ENCODE assay signal across 25 cellular contexts in genomic region chr15:69677403-69677802, GRCh38.
DNase-seq lines count a peak whose midpoint lies in the region; ATAC-seq and TF ChIP-seq lines count a peak whose summit lies in the region.
"Had no signal": no experiment of that assay in that cellular context is flagged by ENCODE, and none has a peak within 500 bp of the region (broad histone marks: within the 10 kb centered on the region; RNA-seq: fewer than 3 reads in every experiment).

No MANE protein-coding gene starts in this region.

- CTCF ChIA-PET in activated B cell treated with CpG ODN at 0.5 μM for 24 hours (lab: Charles Lee): no interaction called here

- peaks cover 24% of the 10 kb centered on the region for H3K27me3 Mint-ChIP-seq in activated B cell treated with CpG ODN at 0.5 μM for 24 hours

- H3K27ac ChIP-seq in upper lobe of right lung: no peak overlapping the region
- no peak overlapping the region for H3K27ac ChIP-seq in Peyer's patch
- H3K27ac ChIP-seq: brain microvascular endothelial cell, C4-2B, gastrocnemius medialis, skin epidermis had no signal

- no peak overlapping the region for H3K27ac Mint-ChIP-seq in activated B cell treated with CpG ODN at 0.5 μM for 24 hours
- H3K27ac Mint-ChIP-seq: activated CD4-positive, alpha-beta memory T cell treated with anti-CD3 and anti-CD28 coated beads, Interleukin-2, amount 10 ng/mL, durations not matched to agents 7 days and 5 days; natural killer cell had no signal

- H3K9me3 Mint-ChIP-seq in activated B cell treated with CpG ODN at 0.5 μM for 24 hours: peaks cover 2% of the 10 kb centered on the region
- H3K9me3 Mint-ChIP-seq: natural killer cell had no signal

- H3K4me3 ChIP-seq in upper lobe of right lung (no peak overlapping the region), Peyer's patch (no peak overlapping the region)
- H3K4me3 ChIP-seq: gastrocnemius medialis, skin epidermis had no signal

- H3K4me3 Mint-ChIP-seq in activated B cell treated with CpG ODN at 0.5 μM for 24 hours: no peak overlapping the region
- H3K4me3 Mint-ChIP-seq: activated CD4-positive, alpha-beta memory T cell treated with anti-CD3 and anti-CD28 coated beads, Interleukin-2, amount 10 ng/mL, durations not matched to agents 7 days and 5 days; natural killer cell had no signal

- H3K27me3 ChIP-seq in upper lobe of right lung (no peaks in the 10 kb centered on the region), Peyer's patch (no peaks in the 10 kb centered on the region)
- H3K27me3 ChIP-seq: gastrocnemius medialis had no signal

- DNase-seq in SKM-1 treated with dmso at 0.1 percent for 144 hours (lab: John Stamatoyannopoulos, UW; ENCODE audit: unreplicated experiment): peak; percentile 23
- DNase-seq in SKM-1 (lab: John Stamatoyannopoulos, UW; ENCODE audit: unreplicated experiment): no peak
- no peak for DNase-seq in activated B cell treated with CpG ODN at 0.5 μM for 24 hours
- no peak for DNase-seq in upper lobe of right lung
- DNase-seq in kidney glomerular epithelial cell (lab: John Stamatoyannopoulos, UW): no peak
- no peak for DNase-seq in stimulated activated naive CD8-positive, alpha-beta T cell treated with anti-CD3 and anti-CD28 coated beads, Interleukin-15, Interleukin-2, amounts not matched to agents 100 U/mL and 50 U/mL, for 24 hours
- DNase-seq in Peyer's patch: no peak
- DNase-seq: 8988T; activated CD4-positive, alpha-beta memory T cell treated with anti-CD3 and anti-CD28 coated beads, Interleukin-2, amount 10 ng/mL, durations not matched to agents 7 days and 5 days; activated CD8-positive, alpha-beta memory T cell treated with anti-CD3 and anti-CD28 coated beads, Interleukin-2, amount 50 U/mL, for 4 hours; amygdala; brain microvascular endothelial cell; gastrocnemius medialis; Karpas-422; midbrain; natural killer cell; NCI-H146; NCI-H446; NCI-H748 treated with DMSO at 0.1 percent for 48 hours; occipital lobe; stimulated activated naive CD4-positive, alpha-beta T cell had no signal

- H3K36me3 Mint-ChIP-seq in activated B cell treated with CpG ODN at 0.5 μM for 24 hours (ENCODE audit: low read depth): no peaks in the 10 kb centered on the region
- H3K36me3 Mint-ChIP-seq: natural killer cell had no signal

- H3K36me3 ChIP-seq in upper lobe of right lung: no peaks in the 10 kb centered on the region
- H3K36me3 ChIP-seq in Peyer's patch: no peaks in the 10 kb centered on the region
- H3K36me3 ChIP-seq: brain microvascular endothelial cell, gastrocnemius medialis had no signal

- POLR2A ChIA-PET in activated B cell treated with CpG ODN at 0.5 μM for 24 hours (lab: Charles Lee): interaction anchor here (1.2 to 1.5 kb wide), 2 partner anchors 8 to 11 kb away, joined by 5 read pairs; no protein-coding TSS in a partner anchor

- H3K4me1 Mint-ChIP-seq in activated B cell treated with CpG ODN at 0.5 μM for 24 hours: peaks cover 25% of the 10 kb centered on the region

- TF ChIP-seq CTCF in activated B cell treated with CpG ODN at 0.5 μM for 24 hours (IDR thresholded peaks at IDR 0.05) (no peak), upper lobe of right lung (IDR thresholded peaks at IDR 0.05) (no peak), Peyer's patch (IDR thresholded peaks at IDR 0.05) (no peak)

- ATAC-seq in HG03095 (IDR thresholded peaks at IDR 0.05; ENCODE audit: unreplicated experiment) (peak; percentile 52), activated B cell treated with CpG ODN at 0.5 μM for 24 hours (ENCODE audit: low read depth) (peak; percentile 45), upper lobe of right lung (peak; percentile 57)
- ATAC-seq in stimulated activated naive CD8-positive, alpha-beta T cell treated with anti-CD3 and anti-CD28 coated beads, Interleukin-15, Interleukin-2, amounts not matched to agents 100 U/mL and 50 U/mL, for 24 hours: no peak
- ATAC-seq: activated naive CD4-positive, alpha-beta T cell treated with anti-CD3 and anti-CD28 coated beads, Interleukin-2, amount 50 U/mL, for 72 hours; gastrocnemius medialis; natural killer cell had no signal

- intact Hi-C loops in activated B cell treated with CpG ODN at 0.5 μM for 24 hours (cut with micrococcal nuclease): loop anchor here (5.0 kb wide), 1 partner anchor 205 kb away; no protein-coding TSS in a partner anchor
- intact Hi-C loops in upper lobe of right lung (cut with DNase I): no loop called here

- H3K9me3 ChIP-seq in upper lobe of right lung (no peaks in the 10 kb centered on the region), Peyer's patch (no peaks in the 10 kb centered on the region)
- H3K9me3 ChIP-seq: gastrocnemius medialis had no signal

- H3K4me1 ChIP-seq in upper lobe of right lung (no peaks in the 10 kb centered on the region), Peyer's patch (no peaks in the 10 kb centered on the region)
- H3K4me1 ChIP-seq: gastrocnemius medialis had no signal

- TF ChIP-seq POLR2A in Peyer's patch (IDR thresholded peaks at IDR 0.05): no peak
